In the genomic region with DNA sequence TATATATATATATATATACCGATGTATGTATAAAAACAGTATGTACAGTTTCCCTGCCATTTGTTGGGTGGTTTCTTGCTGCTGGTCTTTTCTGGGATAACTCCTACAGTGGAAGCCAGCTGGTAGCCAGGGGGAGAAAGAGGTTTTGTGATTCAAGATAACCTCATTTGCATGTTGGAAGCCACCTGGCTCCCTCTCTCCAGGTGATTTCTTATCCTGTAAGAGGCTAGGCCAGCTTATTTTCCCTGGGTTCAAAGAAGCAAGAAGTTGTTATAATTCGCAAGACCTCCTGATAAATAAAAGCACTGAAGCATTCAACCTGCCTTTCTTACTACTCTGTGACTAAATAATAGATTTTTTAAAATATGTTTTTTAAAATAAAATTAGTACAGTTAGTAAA, we compare ENCODE assay signal across 16 cellular contexts.
"Had no signal": no experiment of that assay in that cellular context is flagged by ENCODE, and none has a peak within 500 bp of the region (broad histone marks: within the 10 kb centered on the region; RNA-seq: fewer than 3 reads in every experiment).

No MANE protein-coding gene starts in this region.

- H3K27me3 ChIP-seq: ascending aorta, suprapubic skin had no signal

- H3K4me1 ChIP-seq: ascending aorta, left ventricle myocardium inferior, suprapubic skin had no signal

- H3K27ac ChIP-seq: ascending aorta, left ventricle myocardium inferior, suprapubic skin, VCaP had no signal

- H3K36me3 ChIP-seq: ascending aorta, left ventricle myocardium inferior, suprapubic skin had no signal

- H3K36me3 Mint-ChIP-seq: activated naive CD8-positive, alpha-beta T cell treated with anti-CD3 and anti-CD28 coated beads, Interleukin-2, amount 10 ng/mL, durations not matched to agents 7 days and 5 days; memory B cell; type B pancreatic cell had no signal

- ATAC-seq: activated CD8-positive, alpha-beta T cell treated with anti-CD3 and anti-CD28 coated beads, Interleukin-2, amount 10 ng/mL, durations not matched to agents 7 days and 5 days; sciatic nerve had no signal

- H3K4me3 Mint-ChIP-seq: activated CD8-positive, alpha-beta T cell treated with anti-CD3 and anti-CD28 coated beads, Interleukin-2, amount 10 ng/mL, durations not matched to agents 7 days and 5 days; activated naive CD8-positive, alpha-beta T cell treated with anti-CD3 and anti-CD28 coated beads, Interleukin-2, amount 10 ng/mL, durations not matched to agents 7 days and 5 days; memory B cell; nephron; type B pancreatic cell had no signal

- H3K4me3 ChIP-seq: ascending aorta, left ventricle myocardium inferior, suprapubic skin had no signal

- H3K27ac Mint-ChIP-seq: activated CD8-positive, alpha-beta T cell treated with anti-CD3 and anti-CD28 coated beads, Interleukin-2, amount 10 ng/mL, durations not matched to agents 7 days and 5 days; activated naive CD8-positive, alpha-beta T cell treated with anti-CD3 and anti-CD28 coated beads, Interleukin-2, amount 10 ng/mL, durations not matched to agents 7 days and 5 days; memory B cell; nephron; type B pancreatic cell had no signal

- H3K9me3 ChIP-seq: ascending aorta, left ventricle myocardium inferior, suprapubic skin had no signal

- H3K27me3 Mint-ChIP-seq: activated naive CD8-positive, alpha-beta T cell treated with anti-CD3 and anti-CD28 coated beads, Interleukin-2, amount 10 ng/mL, durations not matched to agents 7 days and 5 days; memory B cell; type B pancreatic cell had no signal

- H3K9me3 Mint-ChIP-seq: activated naive CD8-positive, alpha-beta T cell treated with anti-CD3 and anti-CD28 coated beads, Interleukin-2, amount 10 ng/mL, durations not matched to agents 7 days and 5 days; nephron; type B pancreatic cell had no signal

- H3K4me1 Mint-ChIP-seq: activated naive CD8-positive, alpha-beta T cell treated with anti-CD3 and anti-CD28 coated beads, Interleukin-2, amount 10 ng/mL, durations not matched to agents 7 days and 5 days; memory B cell; nephron had no signal

- DNase-seq: activated CD4-positive, alpha-beta T cell treated with anti-CD3 and anti-CD28 coated beads for 4 hours; activated CD8-positive, alpha-beta memory T cell treated with anti-CD3 and anti-CD28 coated beads, Interleukin-2, amount 50 U/mL, for 48 hours; activated CD8-positive, alpha-beta T cell treated with anti-CD3 and anti-CD28 coated beads, Interleukin-2, amount 10 ng/mL, durations not matched to agents 7 days and 5 days; activated naive CD8-positive, alpha-beta T cell treated with anti-CD3 and anti-CD28 coated beads, Interleukin-2, amount 10 ng/mL, durations not matched to agents 7 days and 5 days; hypothalamus; kidney; left ventricle myocardium inferior; stimulated activated CD4-positive, alpha-beta T cell treated with anti-CD3 and anti-CD28 coated beads, Interleukin-2, amount 100 ng/mL, for 24 hours; stimulated activated naive CD4-positive, alpha-beta T cell treated with Interleukin-2 at 50 U/mL for 16 hours had no signal
